ENCODE assay signal across 13 cellular contexts in genomic region chr2:105437708-105438103, GRCh38. TPM values are rescaled to one million over a fixed set of nuclear protein-coding genes. Genes with fewer than 3 reads are reported as not detected.
DNase-seq lines count a peak whose midpoint lies in the region; ATAC-seq and TF ChIP-seq lines count a peak whose summit lies in the region.
"Had no signal": no experiment of that assay in that cellular context is flagged by ENCODE, and none has a peak within 500 bp of the region (broad histone marks: within the 10 kb centered on the region; RNA-seq: fewer than 3 reads in every experiment).

No MANE protein-coding gene starts in this region.

- DNase-seq in AG10803 (ENCODE audit: low read depth) (peak; percentile 65), M059J (ENCODE audit: low read depth) (peak; percentile 85), choroid plexus epithelial cell (ENCODE audit: low read depth) (peak; percentile 86), COLO829 (ENCODE audit: low spot score) (no peak), neural progenitor cell (ENCODE audit: low spot score) (no peak), GM10266 (ENCODE audit: extremely low spot score) (no peak)
- DNase-seq in activated CD8-positive, alpha-beta T cell treated with anti-CD3 and anti-CD28 coated beads for 36 hours = no peak
- DNase-seq: activated CD8-positive, alpha-beta memory T cell treated with anti-CD3 and anti-CD28 coated beads for 24 hours; NCI-H226 had no signal

- no peaks in the 10 kb centered on the region for H3K9me3 ChIP-seq in neural progenitor cell (ENCODE audit: low read depth)
- H3K9me3 ChIP-seq: prostate gland, vagina had no signal

- intact Hi-C loops in activated CD8-positive, alpha-beta T cell treated with anti-CD3 and anti-CD28 coated beads for 36 hours (cut with micrococcal nuclease) = no loop called here

- H3K9ac ChIP-seq in neural progenitor cell = no peak overlapping the region

- no peaks in the 10 kb centered on the region for H3K79me2 ChIP-seq in neural progenitor cell (ENCODE audit: low read depth)

- TF ChIP-seq CTCF in AG10803 (conservative IDR thresholded peaks at IDR 0.05; ENCODE audit: low read length) = no peak
- TF ChIP-seq CTCF in choroid plexus epithelial cell (conservative IDR thresholded peaks at IDR 0.05; ENCODE audit: low read depth, low read length) = no peak
- TF ChIP-seq CTCF in nephron (IDR thresholded peaks at IDR 0.05; ENCODE audit: unreplicated experiment in 3 of 3) = no peak
- no peak for TF ChIP-seq CTCF in neural progenitor cell (IDR thresholded peaks at IDR 0.05)
- no peak for TF ChIP-seq CTCF in activated CD8-positive, alpha-beta T cell treated with anti-CD3 and anti-CD28 coated beads for 36 hours (IDR thresholded peaks at IDR 0.05)
- no peak for TF ChIP-seq CTCF in GM10266 (IDR thresholded peaks at IDR 0.05; ENCODE audit: control insufficient read depth, insufficient read depth, low read depth, missing control alignments)

- H3K27ac Mint-ChIP-seq in nephron (peak overlapping the region; percentile 81 to 92 (median 91)), neural progenitor cell (no peak overlapping the region)
- H3K27ac Mint-ChIP-seq in activated CD8-positive, alpha-beta T cell treated with anti-CD3 and anti-CD28 coated beads for 36 hours = no peak overlapping the region
- H3K27ac Mint-ChIP-seq: IgD-negative memory B cell had no signal

- H3K27me3 Mint-ChIP-seq in nephron (ENCODE audit: low read depth) (peaks cover 2% of the 10 kb centered on the region), neural progenitor cell (ENCODE audit: insufficient read depth, low read depth) (peaks cover 2% of the 10 kb centered on the region)
- peaks cover 7% of the 10 kb centered on the region for H3K27me3 Mint-ChIP-seq in activated CD8-positive, alpha-beta T cell treated with anti-CD3 and anti-CD28 coated beads for 36 hours

- H3K4me1 ChIP-seq in neural progenitor cell = peaks cover 30% of the 10 kb centered on the region

- H3K36me3 ChIP-seq in neural progenitor cell = no peaks in the 10 kb centered on the region
- H3K36me3 ChIP-seq: prostate gland, vagina had no signal

- peak overlapping the region in 1 of 3 experiments; percentile 68 for H3K4me3 Mint-ChIP-seq in nephron
- no peak overlapping the region for H3K4me3 Mint-ChIP-seq in neural progenitor cell
- no peak overlapping the region for H3K4me3 Mint-ChIP-seq in activated CD8-positive, alpha-beta T cell treated with anti-CD3 and anti-CD28 coated beads for 36 hours
- H3K4me3 Mint-ChIP-seq: IgD-negative memory B cell had no signal

- H3K36me3 Mint-ChIP-seq in nephron (ENCODE audit: low read depth) = no peaks in the 10 kb centered on the region
- H3K36me3 Mint-ChIP-seq in neural progenitor cell = no peaks in the 10 kb centered on the region
- no peaks in the 10 kb centered on the region for H3K36me3 Mint-ChIP-seq in activated CD8-positive, alpha-beta T cell treated with anti-CD3 and anti-CD28 coated beads for 36 hours (ENCODE audit: low read depth)
- H3K36me3 Mint-ChIP-seq: IgD-negative memory B cell had no signal

- H3K4me3 ChIP-seq in AG10803 (ENCODE audit: low read length) (no peak overlapping the region), choroid plexus epithelial cell (ENCODE audit: low read depth, low read length) (no peak overlapping the region), neural progenitor cell (no peak overlapping the region)
- H3K4me3 ChIP-seq: prostate gland, vagina had no signal

- no peak overlapping the region for H2AFZ ChIP-seq in neural progenitor cell (replicated peaks)

- CTCF ChIA-PET in activated CD8-positive, alpha-beta T cell treated with anti-CD3 and anti-CD28 coated beads for 36 hours (lab: Charles Lee) = no interaction called here

- POLR2A ChIA-PET in activated CD8-positive, alpha-beta T cell treated with anti-CD3 and anti-CD28 coated beads for 36 hours (lab: Charles Lee) = no interaction called here

- ATAC-seq in activated CD8-positive, alpha-beta T cell treated with anti-CD3 and anti-CD28 coated beads for 36 hours = no peak

- no peaks in the 10 kb centered on the region for H4K20me1 ChIP-seq in neural progenitor cell (ENCODE audit: low read depth)

- no peaks in the 10 kb centered on the region for H3K9me3 Mint-ChIP-seq in nephron
- no peaks in the 10 kb centered on the region for H3K9me3 Mint-ChIP-seq in neural progenitor cell
- no peaks in the 10 kb centered on the region for H3K9me3 Mint-ChIP-seq in activated CD8-positive, alpha-beta T cell treated with anti-CD3 and anti-CD28 coated beads for 36 hours

- no peaks in the 10 kb centered on the region for H3F3A ChIP-seq in neural progenitor cell (ENCODE audit: low read depth)

- no peak overlapping the region for H3K4me2 ChIP-seq in neural progenitor cell

- no peaks in the 10 kb centered on the region for H3K27me3 ChIP-seq in neural progenitor cell
- H3K27me3 ChIP-seq: vagina had no signal

- H3K27ac ChIP-seq in neural progenitor cell = no peak overlapping the region
- H3K27ac ChIP-seq: prostate gland, vagina had no signal

- peaks cover 47% of the 10 kb centered on the region for H3K4me1 Mint-ChIP-seq in nephron
- peaks cover 26% of the 10 kb centered on the region for H3K4me1 Mint-ChIP-seq in neural progenitor cell
- H3K4me1 Mint-ChIP-seq in activated CD8-positive, alpha-beta T cell treated with anti-CD3 and anti-CD28 coated beads for 36 hours (ENCODE audit: low read depth) = no peaks in the 10 kb centered on the region
- H3K4me1 Mint-ChIP-seq: IgD-negative memory B cell had no signal

RNA-seq across cellular contexts. Expression of gene FHL2, which starts 38.9 kb away (rescaled TPM):
- total RNA-seq in M059J (2014; rRNA removed; shearing (Covaris generic)) = 146 and 164 TPM in 2 replicates
- total RNA-seq in neural progenitor cell (ENCODE audit: low replicate concordance) = 17.8 and 20.7 TPM in 2 replicates
- total RNA-seq in activated CD8-positive, alpha-beta T cell treated with anti-CD3 and anti-CD28 coated beads for 36 hours = 1 to 10 TPM; 3.3 to 4.4 TPM

Comparison
In these comparisons a context has a peak if more than half of its experiments do, and no peak if none do; other contexts are left out.
1. DNase-seq: peak in AG10803 (single experiment), M059J (single experiment) and choroid plexus epithelial cell (single experiment); none in COLO829 (single experiment), neural progenitor cell (single experiment), activated CD8-positive, alpha-beta T cell treated with anti-CD3 and anti-CD28 coated beads for 36 hours (single experiment) and GM10266 (single experiment).
2. H3K27ac Mint-ChIP-seq: peak in nephron (3 of 3); none in neural progenitor cell (single experiment) and activated CD8-positive, alpha-beta T cell treated with anti-CD3 and anti-CD28 coated beads for 36 hours (single experiment).